12 cellular contexts compared by ENCODE assay signal in genomic region chr10:128186959-128187787, GRCh38.
DNase-seq lines count a peak whose midpoint lies in the region; ATAC-seq, FAIRE-seq and TF ChIP-seq lines count a peak whose summit lies in the region.
"Had no signal": no experiment of that assay in that cellular context is flagged by ENCODE, and none has a peak within 500 bp of the region (broad histone marks: within the 10 kb centered on the region; RNA-seq: fewer than 3 reads in every experiment).

No MANE protein-coding gene starts in this region.

- TF ChIP-seq CTCF in right atrium auricular region (IDR thresholded peaks at IDR 0.05) = no peak

- H3K36me3 ChIP-seq in right atrium auricular region = no peaks in the 10 kb centered on the region

- no peaks in the 10 kb centered on the region for H3K4me1 ChIP-seq in right atrium auricular region

- H3K27me3 ChIP-seq in right atrium auricular region = no peaks in the 10 kb centered on the region

- ATAC-seq in activated CD4-positive, CD25-positive, alpha-beta regulatory T cell treated with anti-CD3 and anti-CD28 coated beads, Interleukin-2, amount 50 U/mL, for 24 hours = peak; percentile 55 to 72
- ATAC-seq: left lobe of liver had no signal

- peaks cover 0 to 12% of the 10 kb centered on the region in 2 donors for H3K9me3 ChIP-seq in right atrium auricular region

- no peak overlapping the region for H3K4me3 ChIP-seq in right atrium auricular region

- H3K27ac ChIP-seq in right atrium auricular region = no peak overlapping the region
- H3K27ac ChIP-seq: 22Rv1 had no signal

- DNase-seq in activated CD4-positive, CD25-positive, alpha-beta regulatory T cell treated with anti-CD3 and anti-CD28 coated beads, Interleukin-2, amount 50 U/mL, for 72 hours = no peak
- peak; percentile 66 for DNase-seq in activated CD8-positive, alpha-beta memory T cell treated with anti-CD3 and anti-CD28 coated beads, Interleukin-2, amount 50 U/mL, for 48 hours
- peak; percentile 46 for DNase-seq in stimulated activated CD8-positive, alpha-beta memory T cell treated with anti-CD3 and anti-CD28 coated beads, Interleukin-4, amount 100 ng/mL, for 48 hours
- DNase-seq in right atrium auricular region (ENCODE audit: low spot score) (no peak), KG1 (lab: John Stamatoyannopoulos, UW) (no peak)
- no peak for DNase-seq in effector CD4-positive, alpha-beta T cell
- DNase-seq: anterior cingulate cortex, DMS53 had no signal

- peak; percentile 92 for FAIRE-seq in endometrium (lab: Jason Lieb, UNC)

Comparison
In these comparisons a context has a peak if more than half of its experiments do, and no peak if none do; other contexts are left out.
1. DNase-seq: peak in activated CD8-positive, alpha-beta memory T cell treated with anti-CD3 and anti-CD28 coated beads, Interleukin-2, amount 50 U/mL, for 48 hours (single experiment) and stimulated activated CD8-positive, alpha-beta memory T cell treated with anti-CD3 and anti-CD28 coated beads, Interleukin-4, amount 100 ng/mL, for 48 hours (single experiment); none in activated CD4-positive, CD25-positive, alpha-beta regulatory T cell treated with anti-CD3 and anti-CD28 coated beads, Interleukin-2, amount 50 U/mL, for 72 hours (single experiment), right atrium auricular region (single experiment), effector CD4-positive, alpha-beta T cell (single experiment) and KG1 (single experiment).